Comparison of ENCODE assay signal across 3 cellular contexts in the genomic region with DNA sequence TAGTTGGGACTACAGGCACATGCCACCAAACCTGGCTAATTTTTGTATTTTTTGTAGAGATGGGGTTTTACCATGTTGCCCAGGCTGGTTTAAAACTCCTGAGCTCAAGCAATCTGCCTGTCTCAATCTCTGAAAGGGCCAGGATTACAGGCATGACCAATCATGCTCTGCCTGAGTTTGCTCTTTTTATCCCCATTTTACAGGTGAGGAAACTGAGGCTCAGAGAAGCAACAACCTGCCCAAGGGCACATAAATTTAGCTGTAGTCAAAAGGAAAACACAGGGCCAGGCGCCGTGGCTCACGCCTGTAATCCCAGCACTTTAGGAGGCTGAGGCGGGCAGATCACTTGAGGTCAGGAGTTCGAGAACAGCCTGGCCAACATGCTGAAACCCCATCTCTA. TPM values are rescaled to one million over a fixed set of nuclear protein-coding genes. Genes with fewer than 3 reads are reported as not detected.
"Had no signal": no experiment of that assay in that cellular context is flagged by ENCODE, and none has a peak within 500 bp of the region (broad histone marks: within the 10 kb centered on the region; RNA-seq: fewer than 3 reads in every experiment).

No MANE protein-coding gene starts in this region.

RNA-seq across cellular contexts. Expression of gene GPRC5C, which starts 26.6 kb away (rescaled TPM):
- total RNA-seq: HT1080, IMR-90 had no signal
- polyA plus RNA-seq: IMR-90 had no signal

RNA-seq across cellular contexts. Expression of gene GPR142, which starts 38.0 kb away (rescaled TPM):
- total RNA-seq: HT1080, IMR-90 had no signal
- polyA plus RNA-seq: IgD-negative memory B cell, IMR-90 had no signal

RNA-seq across cellular contexts. Expression of gene BTBD17, which starts 43.6 kb away (rescaled TPM):
- total RNA-seq: HT1080, IMR-90 had no signal
- polyA plus RNA-seq: IgD-negative memory B cell, IMR-90 had no signal
